23 cellular contexts compared by ENCODE assay signal in genomic region chr1:17549384-17549783, GRCh38.
"Had no signal": no experiment of that assay in that cellular context is flagged by ENCODE, and none has a peak within 500 bp of the region (broad histone marks: within the 10 kb centered on the region; RNA-seq: fewer than 3 reads in every experiment).

No MANE protein-coding gene starts in this region.

- FAIRE-seq: frontal cortex, keratinocyte had no signal

- H2AFZ ChIP-seq: parathyroid adenoma had no signal

- H3K4me1 Mint-ChIP-seq: immature natural killer cell; naive B cell; stimulated activated effector memory CD8-positive, alpha-beta T cell treated with anti-CD3 and anti-CD28 coated beads, Interleukin-12 subunit alpha, Interleukin-12 subunit beta, amount 100 ng/mL, for 72 hours had no signal

- ATAC-seq: heart right ventricle; left cardiac atrium; right lobe of liver; stimulated activated effector memory CD8-positive, alpha-beta T cell treated with anti-CD3 and anti-CD28 coated beads, Interleukin-12 subunit alpha, Interleukin-12 subunit beta, amount 100 ng/mL, for 72 hours had no signal

- DNase-seq: colonic mucosa; effector CD4-positive, alpha-beta T cell; heart right ventricle; hypothalamus; immature natural killer cell; left cardiac atrium; left ventricle myocardium inferior; mesenchymal stem cell; naive B cell; occipital lobe; right lobe of liver; stimulated activated CD4-positive, alpha-beta T cell treated with anti-CD3 and anti-CD28 coated beads, Interleukin-4, amount 100 ng/mL, for 1 hour; stimulated activated CD8-positive, alpha-beta memory T cell treated with anti-CD3 and anti-CD28 coated beads, Interleukin-4, amount 100 ng/mL, for 48 hours; upper lobe of left lung; uterus had no signal

- H3K9ac ChIP-seq: parathyroid adenoma had no signal

- H3K27me3 ChIP-seq: colonic mucosa, heart right ventricle, right lobe of liver, upper lobe of left lung, uterus had no signal

- H3K27ac Mint-ChIP-seq: immature natural killer cell; stimulated activated effector memory CD8-positive, alpha-beta T cell treated with anti-CD3 and anti-CD28 coated beads, Interleukin-12 subunit alpha, Interleukin-12 subunit beta, amount 100 ng/mL, for 72 hours; stimulated activated naive CD8-positive, alpha-beta T cell treated with anti-CD3 and anti-CD28 coated beads, Interleukin-15, Interleukin-2, amounts not matched to agents 100 ng/mL and 50 ng/mL, for 24 hours had no signal

- H3K4me3 ChIP-seq: colonic mucosa, heart right ventricle, left ventricle myocardium inferior, lung, prostate gland, right lobe of liver, upper lobe of left lung, uterus had no signal

- H3K36me3 Mint-ChIP-seq: immature natural killer cell; stimulated activated effector memory CD8-positive, alpha-beta T cell treated with anti-CD3 and anti-CD28 coated beads, Interleukin-12 subunit alpha, Interleukin-12 subunit beta, amount 100 ng/mL, for 72 hours had no signal

- H3K9me3 ChIP-seq: colonic mucosa, heart right ventricle, left ventricle myocardium inferior, prostate gland, right lobe of liver, upper lobe of left lung, uterus had no signal

- H3K9me3 Mint-ChIP-seq: immature natural killer cell; nephron; stimulated activated effector memory CD8-positive, alpha-beta T cell treated with anti-CD3 and anti-CD28 coated beads, Interleukin-12 subunit alpha, Interleukin-12 subunit beta, amount 100 ng/mL, for 72 hours had no signal

- H3K4me3 Mint-ChIP-seq: immature natural killer cell; naive B cell; nephron; stimulated activated effector memory CD8-positive, alpha-beta T cell treated with anti-CD3 and anti-CD28 coated beads, Interleukin-12 subunit alpha, Interleukin-12 subunit beta, amount 100 ng/mL, for 72 hours; stimulated activated naive CD8-positive, alpha-beta T cell treated with anti-CD3 and anti-CD28 coated beads, Interleukin-15, Interleukin-2, amounts not matched to agents 100 ng/mL and 50 ng/mL, for 24 hours had no signal

- H3K36me3 ChIP-seq: colonic mucosa, heart right ventricle, left ventricle myocardium inferior, prostate gland, right lobe of liver, upper lobe of left lung, uterus had no signal

- H3K27ac ChIP-seq: heart right ventricle, left ventricle myocardium inferior, parathyroid adenoma, prostate gland, right lobe of liver, upper lobe of left lung, uterus had no signal
